Comparison of ENCODE assay signal across 7 cellular contexts in the genomic region with DNA sequence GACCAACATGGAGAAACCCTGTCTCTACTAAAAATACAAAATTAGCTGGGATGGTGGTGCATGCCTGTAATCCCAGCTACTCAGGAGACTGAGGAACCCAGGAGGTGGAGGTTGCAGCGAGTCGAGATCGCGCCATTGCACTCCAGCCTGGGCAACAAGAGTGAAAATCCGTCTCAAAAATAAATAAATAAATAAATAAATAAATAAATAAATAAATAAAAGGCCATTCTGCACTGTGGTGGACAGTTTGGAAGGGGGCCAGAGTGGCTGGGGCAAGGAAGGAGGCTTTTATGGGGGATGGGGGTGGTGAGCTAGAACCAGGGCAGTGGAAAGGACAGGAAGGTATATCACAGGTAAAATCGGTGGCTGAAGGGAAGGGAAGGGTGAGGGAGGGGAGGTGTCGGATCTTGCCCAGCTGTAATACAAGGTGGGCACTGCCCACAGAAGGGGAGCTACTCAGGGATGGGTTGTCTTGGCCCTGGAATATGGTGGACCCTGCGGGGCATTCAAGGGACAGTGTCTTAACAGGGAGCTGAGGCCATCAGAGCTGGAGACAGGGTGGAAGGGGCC. TPM values are rescaled to one million over a fixed set of nuclear protein-coding genes. Genes with fewer than 3 reads are reported as not detected.
DNase-seq lines count a peak whose midpoint lies in the region; ATAC-seq and TF ChIP-seq lines count a peak whose summit lies in the region.
"Not testable (repeated sequence)": the region's sequence is repeated elsewhere in the genome, so short reads cannot be mapped to it uniquely, and the experiment has no call there.

No MANE protein-coding gene starts in this region.

- not testable (repeated sequence) for H3K4me1 ChIP-seq in Caco-2
- H3K4me1 ChIP-seq in naive thymus-derived CD4-positive, alpha-beta T cell (ENCODE audit: control insufficient read depth in 2 of 2, insufficient read depth in 2 of 2, low read length in 2 of 2): peaks cover 11 to 13% of the 10 kb centered on the region in 2 donors

- not testable (repeated sequence) for H3K9me3 Mint-ChIP-seq in Caco-2 (ENCODE audit: unreplicated experiment); WTC11; activated T-cell treated with anti-CD3 and anti-CD28 coated beads, Interleukin-2, amount 50 U/mL, for 24 hours; activated naive CD8-positive, alpha-beta T cell (ENCODE audit: low read depth); effector memory CD8-positive, alpha-beta T cell; naive thymus-derived CD4-positive, alpha-beta T cell; osteocyte (ENCODE audit: unreplicated experiment)

- not testable (repeated sequence) for DNase-seq in Caco-2; WTC11 (ENCODE audit: low spot score); activated T-cell treated with anti-CD3 and anti-CD28 coated beads, Interleukin-2, amount 50 U/mL, for 24 hours; effector memory CD8-positive, alpha-beta T cell; naive thymus-derived CD4-positive, alpha-beta T cell; osteocyte (ENCODE audit: extremely low spot score, unreplicated experiment)

- TF ChIP-seq CTCF in Caco-2 (IDR thresholded peaks at IDR 0.05; ENCODE audit: insufficient read depth in 1 of 2, low read depth in 1 of 2, low read length in 1 of 2, severe bottlenecking in 1 of 2, unreplicated experiment in 1 of 2); WTC11 (IDR thresholded peaks at IDR 0.05); osteocyte (IDR thresholded peaks at IDR 0.05): not testable (repeated sequence)

- H3K9me3 ChIP-seq in Caco-2; naive thymus-derived CD4-positive, alpha-beta T cell (ENCODE audit: control insufficient read depth in 2 of 3, low read length in 3 of 3): not testable (repeated sequence)

- not testable (repeated sequence) for ATAC-seq in WTC11; effector memory CD8-positive, alpha-beta T cell (replicated peaks); naive thymus-derived CD4-positive, alpha-beta T cell

- BruUV-seq in Caco-2 (replicated peaks; lab: Mats Ljungman, UMichigan): not testable (repeated sequence)

- H3K36me3 Mint-ChIP-seq in Caco-2 (ENCODE audit: insufficient read depth, unreplicated experiment) (peaks cover 31% of the 10 kb centered on the region), WTC11 (peaks cover 13% of the 10 kb centered on the region)
- H3K36me3 Mint-ChIP-seq in activated T-cell treated with anti-CD3 and anti-CD28 coated beads, Interleukin-2, amount 50 U/mL, for 24 hours (ENCODE audit: low read depth): peaks cover 25% of the 10 kb centered on the region
- not testable (repeated sequence) for H3K36me3 Mint-ChIP-seq in activated naive CD8-positive, alpha-beta T cell; osteocyte (ENCODE audit: unreplicated experiment)
- peaks cover 11% of the 10 kb centered on the region for H3K36me3 Mint-ChIP-seq in effector memory CD8-positive, alpha-beta T cell (ENCODE audit: insufficient read depth)
- peaks cover 0 to 11% (median 6%) of the 10 kb centered on the region in 5 donors for H3K36me3 Mint-ChIP-seq in naive thymus-derived CD4-positive, alpha-beta T cell

- H3K27me3 Mint-ChIP-seq in Caco-2 (ENCODE audit: insufficient read depth, unreplicated experiment); activated naive CD8-positive, alpha-beta T cell; osteocyte (ENCODE audit: unreplicated experiment): not testable (repeated sequence)
- peaks cover 43% of the 10 kb centered on the region for H3K27me3 Mint-ChIP-seq in WTC11 (ENCODE audit: low read depth)
- H3K27me3 Mint-ChIP-seq in activated T-cell treated with anti-CD3 and anti-CD28 coated beads, Interleukin-2, amount 50 U/mL, for 24 hours: peaks cover 10% of the 10 kb centered on the region
- peaks cover 16 to 21% of the 10 kb centered on the region in 2 donors for H3K27me3 Mint-ChIP-seq in effector memory CD8-positive, alpha-beta T cell
- H3K27me3 Mint-ChIP-seq in naive thymus-derived CD4-positive, alpha-beta T cell: peaks cover 2 to 23% (median 8%) of the 10 kb centered on the region in 5 donors

- not testable (repeated sequence) for H3K27ac ChIP-seq in naive thymus-derived CD4-positive, alpha-beta T cell (ENCODE audit: low read depth, low read length)

- not testable (repeated sequence) for H3K27me3 ChIP-seq in Caco-2 (replicated peaks; ENCODE audit: control insufficient read depth, insufficient read depth, low read length); naive thymus-derived CD4-positive, alpha-beta T cell (ENCODE audit: control insufficient read depth in 2 of 2, insufficient read depth in 2 of 2, low read length in 2 of 2)

- not testable (repeated sequence) for H3K36me3 ChIP-seq in Caco-2 (ENCODE audit: control insufficient read depth, insufficient read depth, low read length)
- peaks cover 0 to 16% (median 8%) of the 10 kb centered on the region in 3 experiments for H3K36me3 ChIP-seq in naive thymus-derived CD4-positive, alpha-beta T cell (ENCODE audit: control insufficient read depth in 2 of 3, insufficient read depth in 3 of 3, low read length in 3 of 3)

- H3K27ac Mint-ChIP-seq in Caco-2 (ENCODE audit: unreplicated experiment); WTC11; activated T-cell treated with anti-CD3 and anti-CD28 coated beads, Interleukin-2, amount 50 U/mL, for 24 hours; activated naive CD8-positive, alpha-beta T cell; effector memory CD8-positive, alpha-beta T cell; osteocyte (ENCODE audit: unreplicated experiment): not testable (repeated sequence)
- H3K27ac Mint-ChIP-seq in naive thymus-derived CD4-positive, alpha-beta T cell: peak overlapping the region in 4 of 9 donors; percentile 18 to 80 (median 38)

- H3K4me3 Mint-ChIP-seq in Caco-2 (ENCODE audit: unreplicated experiment) (peak overlapping the region; percentile 61), WTC11 (peak overlapping the region; percentile 35; the same call in 1 of the 2 replicates), osteocyte (ENCODE audit: unreplicated experiment) (peak overlapping the region; percentile 62)
- H3K4me3 Mint-ChIP-seq in activated T-cell treated with anti-CD3 and anti-CD28 coated beads, Interleukin-2, amount 50 U/mL, for 24 hours: peak overlapping the region; percentile 21
- peak overlapping the region; percentile 62 for H3K4me3 Mint-ChIP-seq in activated naive CD8-positive, alpha-beta T cell
- peak overlapping the region; percentile 71 to 81 for H3K4me3 Mint-ChIP-seq in effector memory CD8-positive, alpha-beta T cell
- peak overlapping the region; percentile 27 to 91 (median 67) for H3K4me3 Mint-ChIP-seq in naive thymus-derived CD4-positive, alpha-beta T cell

- peaks cover 14% of the 10 kb centered on the region for H3K4me1 Mint-ChIP-seq in Caco-2 (ENCODE audit: low read depth, unreplicated experiment)
- peaks cover 11% of the 10 kb centered on the region for H3K4me1 Mint-ChIP-seq in WTC11
- peaks cover 27% of the 10 kb centered on the region for H3K4me1 Mint-ChIP-seq in activated T-cell treated with anti-CD3 and anti-CD28 coated beads, Interleukin-2, amount 50 U/mL, for 24 hours (ENCODE audit: low read depth)
- peaks cover 15% of the 10 kb centered on the region for H3K4me1 Mint-ChIP-seq in activated naive CD8-positive, alpha-beta T cell (ENCODE audit: low read depth)
- H3K4me1 Mint-ChIP-seq in effector memory CD8-positive, alpha-beta T cell (ENCODE audit: low read depth in 2 of 2): peaks cover 18 to 22% of the 10 kb centered on the region in 2 donors
- peaks cover 7 to 29% (median 21%) of the 10 kb centered on the region in 7 donors for H3K4me1 Mint-ChIP-seq in naive thymus-derived CD4-positive, alpha-beta T cell
- H3K4me1 Mint-ChIP-seq in osteocyte (ENCODE audit: unreplicated experiment): peaks cover 21% of the 10 kb centered on the region

- H3K4me3 ChIP-seq in Caco-2 (ENCODE audit: low read depth, low read length); naive thymus-derived CD4-positive, alpha-beta T cell (ENCODE audit: low read length): not testable (repeated sequence)

- CTCF ChIA-PET in Caco-2 (lab: Charles Lee): not testable (repeated sequence)
- CTCF ChIA-PET in WTC11 (lab: Charles Lee): interaction anchor here (1.4 kb wide), 1 partner anchor 8 kb away, joined by 12 read pairs; no protein-coding TSS in a partner anchor
- CTCF ChIA-PET in naive thymus-derived CD4-positive, alpha-beta T cell (lab: Charles Lee): interaction anchor here (1.2 kb wide), 1 partner anchor 9 kb away, joined by 6 read pairs; no protein-coding TSS in a partner anchor

- intact Hi-C loops in Caco-2 (cut with micrococcal nuclease; ENCODE audit: unreplicated experiment): not testable (repeated sequence)
- intact Hi-C loops in naive thymus-derived CD4-positive, alpha-beta T cell (cut with micrococcal nuclease): loop anchor here in 1 of 2 donors (10.0 kb wide), 1 partner anchor 62 kb away; the partner anchor contains the start of gene RNPS1

- POLR2A ChIA-PET in Caco-2 (lab: Charles Lee): interaction anchor here (0.7 kb wide), 1 partner anchor 238 kb away, joined by 3 read pairs; the partner anchor contains the start of gene RPS2
- POLR2A ChIA-PET in WTC11 (lab: Charles Lee): interaction anchor here (0.7 kb wide), 1 partner anchor 68 kb away, joined by 3 read pairs; no protein-coding TSS in a partner anchor
- POLR2A ChIA-PET in naive thymus-derived CD4-positive, alpha-beta T cell (lab: Charles Lee): interaction anchor here (1.0 to 3.7 kb wide), 5 partner anchors 8 to 316 kb away, joined by 3 to 28 read pairs (median 3); partner anchors contain the start of genes PGP and TRAF7

RNA-seq across cellular contexts. Expression of gene MLST8, which starts 2.0 kb away (rescaled TPM):
- total RNA-seq in Caco-2 (2022): 53.1 and 59.7 TPM in 2 replicates
- 71.6 to 76.1 TPM (median 75.9 TPM) in 3 replicates for total RNA-seq in WTC11 (2021)
- 10 to 100 TPM; 25.1 to 41.2 (median 35.5) TPM for total RNA-seq in naive thymus-derived CD4-positive, alpha-beta T cell
- 10 to 100 TPM; 20.7 to 36.4 TPM for polyA plus RNA-seq in naive thymus-derived CD4-positive, alpha-beta T cell
- total RNA-seq in osteocyte: 57.6 and 60.2 TPM in 2 replicates

RNA-seq across cellular contexts. Expression of gene CASKIN1, which starts 6.8 kb away (rescaled TPM):
- total RNA-seq in Caco-2 (2022) (6.6 and 10.8 TPM in 2 replicates), WTC11 (2021) (9.4 to 15.7 TPM (median 11.3 TPM) in 3 replicates), osteocyte (2.4 and 3.7 TPM in 2 replicates)
- total RNA-seq in naive thymus-derived CD4-positive, alpha-beta T cell: under 1 TPM in 1 of 5 experiments, not detected in 4; 0.19 TPM
- not detected for polyA plus RNA-seq in naive thymus-derived CD4-positive, alpha-beta T cell

RNA-seq across cellular contexts. Expression of gene BRICD5, which starts 7.5 kb away (rescaled TPM):
- total RNA-seq in Caco-2 (2022) (5.4 and 10.0 TPM in 2 replicates), WTC11 (2021) (12.5 to 15.2 TPM (median 13.6 TPM) in 3 replicates), osteocyte (6.6 and 10.1 TPM in 2 replicates)
- 10 to 100 TPM in 4 of 5 experiments, 1 to 10 TPM in 1; 5.7 to 44.3 (median 16.0) TPM for total RNA-seq in naive thymus-derived CD4-positive, alpha-beta T cell
- polyA plus RNA-seq in naive thymus-derived CD4-positive, alpha-beta T cell: under 1 TPM in 1 of 2 donors, not detected in 1; 0.22 TPM

RNA-seq across cellular contexts. Expression of gene PGP, which starts 11.4 kb away (rescaled TPM):
- total RNA-seq in Caco-2 (2022) (31.1 and 36.2 TPM in 2 replicates), WTC11 (2021) (38.4 to 40.1 TPM (median 39.5 TPM) in 3 replicates), osteocyte (14.1 and 15.0 TPM in 2 replicates)
- total RNA-seq in naive thymus-derived CD4-positive, alpha-beta T cell: 10 to 100 TPM in 3 of 5 experiments, 1 to 10 TPM in 2; 7.7 to 26.5 (median 20.4) TPM
- 10 to 100 TPM in 1 of 2 donors, 1 to 10 TPM in 1; 6.0 to 12.9 TPM for polyA plus RNA-seq in naive thymus-derived CD4-positive, alpha-beta T cell

RNA-seq across cellular contexts. Expression of gene E4F1, which starts 20.2 kb away (rescaled TPM):
- total RNA-seq in Caco-2 (2022) (29.5 and 30.1 TPM in 2 replicates), WTC11 (2021) (27.2 to 34.4 TPM (median 27.8 TPM) in 3 replicates), osteocyte (24.3 and 26.9 TPM in 2 replicates)
- 10 to 100 TPM; 31.3 to 45.6 (median 36.8) TPM for total RNA-seq in naive thymus-derived CD4-positive, alpha-beta T cell
- 10 to 100 TPM; 12.6 to 25.6 TPM for polyA plus RNA-seq in naive thymus-derived CD4-positive, alpha-beta T cell

Comparison
In these comparisons a context has a peak if more than half of its experiments do, and no peak if none do; other contexts are left out.
1. H3K4me3 Mint-ChIP-seq: peak in every context shown above with its lines; median percentile 76 in effector memory CD8-positive, alpha-beta T cell; 67 in naive thymus-derived CD4-positive, alpha-beta T cell; 62 in activated naive CD8-positive, alpha-beta T cell; 62 in osteocyte; 61 in Caco-2; 35 in WTC11; 21 in activated T-cell treated with anti-CD3 and anti-CD28 coated beads, Interleukin-2, amount 50 U/mL, for 24 hours.